20 cellular contexts compared by ENCODE assay signal in the genomic region with DNA sequence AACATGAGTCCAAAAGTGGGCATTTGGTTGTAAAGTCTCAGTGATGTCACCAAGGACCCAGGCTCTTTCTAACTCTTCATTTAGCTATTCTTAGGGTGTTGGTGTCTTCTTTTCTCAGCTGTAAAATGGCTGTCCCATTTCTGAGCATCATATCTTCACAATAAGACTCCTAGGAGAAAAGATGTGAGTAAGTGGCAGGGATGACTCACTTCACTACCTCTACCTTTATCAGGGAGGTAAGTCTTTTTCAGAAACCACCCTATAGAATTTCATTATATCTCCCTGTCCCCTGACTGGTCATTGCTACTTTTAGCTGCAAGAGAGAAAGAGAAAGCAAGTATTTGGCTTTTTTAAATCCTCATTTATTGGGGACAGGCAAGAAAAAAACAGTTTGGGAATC.
DNase-seq lines count a peak whose midpoint lies in the region; ATAC-seq and TF ChIP-seq lines count a peak whose summit lies in the region.
"Had no signal": no experiment of that assay in that cellular context is flagged by ENCODE, and none has a peak within 500 bp of the region (broad histone marks: within the 10 kb centered on the region; RNA-seq: fewer than 3 reads in every experiment).

No MANE protein-coding gene starts in this region.

- intact Hi-C loops in activated CD8-positive, alpha-beta T cell treated with anti-CD3 and anti-CD28 coated beads for 36 hours (cut with micrococcal nuclease), result no loop called here
- intact Hi-C loops in PC-3 (cut with micrococcal nuclease), result no loop called here

- H3K27ac ChIP-seq in ACC112 (ENCODE audit: low read depth, low read length) (no peak overlapping the region), PC-3 (ENCODE audit: low read length) (no peak overlapping the region)

- H3K4me1 ChIP-seq in ACC112 (ENCODE audit: control insufficient read depth, insufficient read depth, low read length, unreplicated experiment) (no peaks in the 10 kb centered on the region), PC-3 (ENCODE audit: insufficient read depth, low read length) (no peaks in the 10 kb centered on the region)
- H3K4me1 ChIP-seq: BE2C had no signal

- CTCF ChIA-PET in activated CD8-positive, alpha-beta T cell treated with anti-CD3 and anti-CD28 coated beads for 36 hours (lab: Charles Lee), result no interaction called here
- CTCF ChIA-PET in activated CD8-positive, alpha-beta T cell treated with anti-CD3 and anti-CD28 coated beads, Interleukin-2, amount 10 ng/mL, durations not matched to agents 7 days and 5 days (lab: Charles Lee), result no interaction called here
- CTCF ChIA-PET in PC-3 (lab: Charles Lee), result no interaction called here

- H3K9me2 ChIP-seq in PC-3 (replicated peaks; ENCODE audit: low read length), result no peaks in the 10 kb centered on the region

- POLR2A ChIA-PET in activated CD8-positive, alpha-beta T cell treated with anti-CD3 and anti-CD28 coated beads for 36 hours (lab: Charles Lee), result no interaction called here
- POLR2A ChIA-PET in activated CD8-positive, alpha-beta T cell treated with anti-CD3 and anti-CD28 coated beads, Interleukin-2, amount 10 ng/mL, durations not matched to agents 7 days and 5 days (lab: Charles Lee), result no interaction called here
- POLR2A ChIA-PET in PC-3 (lab: Charles Lee; ENCODE audit: unreplicated experiment), result interaction anchor here (0.6 kb wide), 1 partner anchor 395 kb away, joined by 4 read pairs; no protein-coding TSS in a partner anchor

- no TSS peak for BruUV-seq in PC-3 (replicated peaks; lab: Mats Ljungman, UMichigan)

- H3K36me3 Mint-ChIP-seq in activated CD8-positive, alpha-beta T cell treated with anti-CD3 and anti-CD28 coated beads for 36 hours (ENCODE audit: low read depth), result no peaks in the 10 kb centered on the region
- no peaks in the 10 kb centered on the region for H3K36me3 Mint-ChIP-seq in activated CD8-positive, alpha-beta T cell treated with anti-CD3 and anti-CD28 coated beads, Interleukin-2, amount 10 ng/mL, durations not matched to agents 7 days and 5 days (ENCODE audit: low read depth)
- H3K36me3 Mint-ChIP-seq: CD4-positive, CD25-positive, alpha-beta regulatory T cell; CD8-positive, alpha-beta memory T cell had no signal

- H3K4me1 Mint-ChIP-seq in activated CD8-positive, alpha-beta T cell treated with anti-CD3 and anti-CD28 coated beads for 36 hours (ENCODE audit: low read depth), result no peaks in the 10 kb centered on the region
- H3K4me1 Mint-ChIP-seq in activated CD8-positive, alpha-beta T cell treated with anti-CD3 and anti-CD28 coated beads, Interleukin-2, amount 10 ng/mL, durations not matched to agents 7 days and 5 days (ENCODE audit: low read depth), result no peaks in the 10 kb centered on the region
- H3K4me1 Mint-ChIP-seq: CD8-positive, alpha-beta memory T cell; H9 had no signal

- H3K79me2 ChIP-seq in ACC112 (ENCODE audit: control insufficient read depth, insufficient read depth, low read length, unreplicated experiment) (no peaks in the 10 kb centered on the region), PC-3 (ENCODE audit: low read length) (no peaks in the 10 kb centered on the region)

- no peaks in the 10 kb centered on the region for H4K20me1 ChIP-seq in PC-3 (ENCODE audit: low read length)

- peak overlapping the region; percentile 27 for H2AFZ ChIP-seq in ACC112 (ENCODE audit: low read length, unreplicated experiment)
- H2AFZ ChIP-seq in PC-3 (ENCODE audit: low read length), result no peak overlapping the region

- no peaks in the 10 kb centered on the region for H3K9me3 ChIP-seq in PC-3 (ENCODE audit: low read length)
- H3K9me3 ChIP-seq: BE2C had no signal

- no peak overlapping the region for H3K4me3 Mint-ChIP-seq in activated CD8-positive, alpha-beta T cell treated with anti-CD3 and anti-CD28 coated beads for 36 hours
- H3K4me3 Mint-ChIP-seq in activated CD8-positive, alpha-beta T cell treated with anti-CD3 and anti-CD28 coated beads, Interleukin-2, amount 10 ng/mL, durations not matched to agents 7 days and 5 days, result no peak overlapping the region
- H3K4me3 Mint-ChIP-seq: CD4-positive, CD25-positive, alpha-beta regulatory T cell; CD8-positive, alpha-beta memory T cell; H9 had no signal

- no peak overlapping the region for H3K9ac ChIP-seq in PC-3 (ENCODE audit: low read length)

- ATAC-seq in activated CD8-positive, alpha-beta T cell treated with anti-CD3 and anti-CD28 coated beads for 36 hours, result peak; percentile 61
- no peak for ATAC-seq in activated CD8-positive, alpha-beta T cell treated with anti-CD3 and anti-CD28 coated beads, Interleukin-2, amount 10 ng/mL, durations not matched to agents 7 days and 5 days
- ATAC-seq in PC-3, result no peak; the same call in 1 of the 2 replicates
- ATAC-seq in HG02870 (IDR thresholded peaks at IDR 0.05; ENCODE audit: unreplicated experiment), result no peak

- H3K36me3 ChIP-seq in ACC112 (ENCODE audit: insufficient read depth, low read length) (no peaks in the 10 kb centered on the region), PC-3 (ENCODE audit: low read depth, low read length) (no peaks in the 10 kb centered on the region)
- H3K36me3 ChIP-seq: BE2C had no signal

- H3K4me2 ChIP-seq in PC-3 (ENCODE audit: low read length), result no peak overlapping the region

- H3F3A ChIP-seq in PC-3 (ENCODE audit: low read length, unreplicated experiment), result no peaks in the 10 kb centered on the region

- no peaks in the 10 kb centered on the region for H3K9me3 Mint-ChIP-seq in activated CD8-positive, alpha-beta T cell treated with anti-CD3 and anti-CD28 coated beads for 36 hours
- no peaks in the 10 kb centered on the region for H3K9me3 Mint-ChIP-seq in activated CD8-positive, alpha-beta T cell treated with anti-CD3 and anti-CD28 coated beads, Interleukin-2, amount 10 ng/mL, durations not matched to agents 7 days and 5 days (ENCODE audit: insufficient read depth)
- H3K9me3 Mint-ChIP-seq: CD4-positive, CD25-positive, alpha-beta regulatory T cell; H9 had no signal

- DNase-seq in activated CD8-positive, alpha-beta T cell treated with anti-CD3 and anti-CD28 coated beads for 36 hours, result no peak
- no peak for DNase-seq in activated CD8-positive, alpha-beta T cell treated with anti-CD3 and anti-CD28 coated beads, Interleukin-2, amount 10 ng/mL, durations not matched to agents 7 days and 5 days
- DNase-seq in PC-3 (peak; percentile 18), epithelial cell of esophagus (ENCODE audit: low read depth) (peak; percentile 38), HuH-7.5 (ENCODE audit: low spot score) (no peak), cerebellum (ENCODE audit: low spot score) (no peak)
- DNase-seq: 8988T; ACHN; BE2C; C1 segment of cervical spinal cord; CD4-positive, CD25-positive, alpha-beta regulatory T cell; CD8-positive, alpha-beta memory T cell; COR-L47; DMS 273 treated with DMSO at 0.1 percent for 48 hours; DMS53; DND-41; EL; H9 had no signal

- H3K27me3 ChIP-seq in ACC112 (ENCODE audit: insufficient read depth, low read length) (no peaks in the 10 kb centered on the region), PC-3 (ENCODE audit: low read length) (no peaks in the 10 kb centered on the region)
- H3K27me3 ChIP-seq: BE2C had no signal

- no peak for TF ChIP-seq CTCF in activated CD8-positive, alpha-beta T cell treated with anti-CD3 and anti-CD28 coated beads for 36 hours (IDR thresholded peaks at IDR 0.05)
- TF ChIP-seq CTCF in PC-3 (conservative IDR thresholded peaks at IDR 0.05; ENCODE audit: low read depth, low read length) (no peak), epithelial cell of esophagus (IDR thresholded peaks at IDR 0.05; ENCODE audit: insufficient read depth, low read depth, low read length, missing control alignments) (no peak)

- peaks cover 3% of the 10 kb centered on the region for H3K27me3 Mint-ChIP-seq in activated CD8-positive, alpha-beta T cell treated with anti-CD3 and anti-CD28 coated beads for 36 hours
- H3K27me3 Mint-ChIP-seq in activated CD8-positive, alpha-beta T cell treated with anti-CD3 and anti-CD28 coated beads, Interleukin-2, amount 10 ng/mL, durations not matched to agents 7 days and 5 days (ENCODE audit: low read depth), result no peaks in the 10 kb centered on the region
- H3K27me3 Mint-ChIP-seq: CD4-positive, CD25-positive, alpha-beta regulatory T cell; CD8-positive, alpha-beta memory T cell had no signal

- H3K4me3 ChIP-seq in ACC112 (ENCODE audit: low read depth, low read length) (no peak overlapping the region), PC-3 (ENCODE audit: low read length) (no peak overlapping the region), epithelial cell of esophagus (ENCODE audit: low read length) (no peak overlapping the region)

- H3K27ac Mint-ChIP-seq in activated CD8-positive, alpha-beta T cell treated with anti-CD3 and anti-CD28 coated beads for 36 hours, result no peak overlapping the region
- no peak overlapping the region for H3K27ac Mint-ChIP-seq in activated CD8-positive, alpha-beta T cell treated with anti-CD3 and anti-CD28 coated beads, Interleukin-2, amount 10 ng/mL, durations not matched to agents 7 days and 5 days
- H3K27ac Mint-ChIP-seq: CD4-positive, CD25-positive, alpha-beta regulatory T cell; CD8-positive, alpha-beta memory T cell; H9 had no signal

Comparison
In these comparisons a context has a peak if more than half of its experiments do, and no peak if none do; other contexts are left out.
1. DNase-seq: peak in PC-3 (single experiment) and epithelial cell of esophagus (single experiment); none in activated CD8-positive, alpha-beta T cell treated with anti-CD3 and anti-CD28 coated beads for 36 hours (single experiment), activated CD8-positive, alpha-beta T cell treated with anti-CD3 and anti-CD28 coated beads, Interleukin-2, amount 10 ng/mL, durations not matched to agents 7 days and 5 days (single experiment), HuH-7.5 (single experiment) and cerebellum (single experiment).